In the genomic region with DNA sequence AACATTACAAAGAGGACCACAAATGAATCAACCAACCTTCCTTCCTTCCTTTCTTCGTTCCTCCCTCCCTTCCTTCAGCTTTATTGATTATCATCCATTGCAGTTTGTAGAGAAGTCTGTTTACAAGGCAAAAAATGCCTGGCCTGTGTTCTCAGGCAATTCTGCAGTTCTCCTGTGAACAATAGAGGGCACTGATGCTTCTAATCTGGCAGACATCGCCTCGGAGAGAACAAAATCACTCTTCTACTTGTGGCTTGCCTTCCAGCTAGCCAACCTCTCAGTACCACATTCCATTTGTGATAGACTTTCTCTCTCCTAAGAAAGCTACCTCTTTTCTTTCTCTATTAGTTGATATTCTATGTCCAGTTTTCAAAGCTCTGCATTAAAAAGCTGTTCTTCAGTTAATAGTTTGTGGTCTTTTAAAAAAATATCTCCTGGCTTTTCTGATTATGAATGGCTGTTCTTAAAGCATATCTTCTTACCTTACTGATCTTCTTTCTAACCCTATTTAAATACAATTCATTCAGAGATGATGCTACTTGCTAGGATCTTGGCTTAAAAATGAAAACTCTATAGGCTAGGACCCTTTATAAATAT, we compare ENCODE assay signal across 8 cellular contexts. TPM values are rescaled to one million over a fixed set of nuclear protein-coding genes. Genes with fewer than 3 reads are reported as not detected.
A peak's percentile ranks its signal among the peaks of the same experiment; 100 is the strongest.
DNase-seq lines count a peak whose midpoint lies in the region; ATAC-seq and TF ChIP-seq lines count a peak whose summit lies in the region.

No MANE protein-coding gene starts in this region.

- TF ChIP-seq CTCF in C4-2B (conservative IDR thresholded peaks at IDR 0.05) (peak; percentile 87), progenitor cell of endocrine pancreas (IDR thresholded peaks at IDR 0.05; ENCODE audit: unreplicated experiment) (peak; percentile 74)

- H3K36me3 Mint-ChIP-seq in progenitor cell of endocrine pancreas (ENCODE audit: insufficient read depth), result no peaks in the 10 kb centered on the region
- H3K36me3 Mint-ChIP-seq in activated naive CD4-positive, alpha-beta T cell treated with anti-CD3 and anti-CD28 coated beads, Interleukin-2, amount 50 U/mL, for 72 hours, result no peaks in the 10 kb centered on the region

- H3K4me1 Mint-ChIP-seq in progenitor cell of endocrine pancreas (ENCODE audit: low read depth), result peaks cover 11% of the 10 kb centered on the region

- H3K9me3 Mint-ChIP-seq in progenitor cell of endocrine pancreas (ENCODE audit: low read depth), result no peaks in the 10 kb centered on the region
- H3K9me3 Mint-ChIP-seq in activated naive CD4-positive, alpha-beta T cell treated with anti-CD3 and anti-CD28 coated beads, Interleukin-2, amount 50 U/mL, for 72 hours, result peaks cover 0 to 7% of the 10 kb centered on the region in 2 donors

- peak; percentile 79 for DNase-seq in NCI-H1436 (lab: John Stamatoyannopoulos, UW)
- peak; percentile 52 for DNase-seq in SKM-1 treated with dmso at 0.1 percent for 144 hours (lab: John Stamatoyannopoulos, UW; ENCODE audit: unreplicated experiment)
- peak; percentile 59 for DNase-seq in foreskin melanocyte
- peak; percentile 19 for DNase-seq in progenitor cell of endocrine pancreas (ENCODE audit: low spot score, unreplicated experiment)
- DNase-seq in activated naive CD4-positive, alpha-beta T cell treated with anti-CD3 and anti-CD28 coated beads, Interleukin-2, amount 50 U/mL, for 72 hours (ENCODE audit: low spot score in 2 of 2), result no peak
- no peak for DNase-seq in activated gamma-delta T cell (lab: John Stamatoyannopoulos, UW)

- no peak overlapping the region for H3K4me3 Mint-ChIP-seq in progenitor cell of endocrine pancreas (ENCODE audit: low read depth)

- ATAC-seq in GM21786 (IDR thresholded peaks at IDR 0.05; ENCODE audit: unreplicated experiment), result peak; percentile 50
- no peak for ATAC-seq in activated naive CD4-positive, alpha-beta T cell treated with anti-CD3 and anti-CD28 coated beads, Interleukin-2, amount 50 U/mL, for 72 hours

- no peak overlapping the region for H3K27ac ChIP-seq in C4-2B

- H3K27me3 Mint-ChIP-seq in progenitor cell of endocrine pancreas, result no peaks in the 10 kb centered on the region

- no peak overlapping the region for H3K27ac Mint-ChIP-seq in progenitor cell of endocrine pancreas
- H3K27ac Mint-ChIP-seq in activated naive CD4-positive, alpha-beta T cell treated with anti-CD3 and anti-CD28 coated beads, Interleukin-2, amount 50 U/mL, for 72 hours, result no peak overlapping the region

RNA-seq across cellular contexts. Expression of gene ESRRG, which starts 26.9 kb away (rescaled TPM):
- 8.3 and 9.6 TPM in 2 replicates for total RNA-seq in progenitor cell of endocrine pancreas
- total RNA-seq in activated naive CD4-positive, alpha-beta T cell treated with anti-CD3 and anti-CD28 coated beads, Interleukin-2, amount 50 U/mL, for 72 hours, result not detected

Comparison
In these comparisons a context has a peak if more than half of its experiments do, and no peak if none do; other contexts are left out.
1. DNase-seq: peak in NCI-H1436 (single experiment), SKM-1 treated with dmso at 0.1 percent for 144 hours (single experiment), foreskin melanocyte (single experiment) and progenitor cell of endocrine pancreas (single experiment); none in activated naive CD4-positive, alpha-beta T cell treated with anti-CD3 and anti-CD28 coated beads, Interleukin-2, amount 50 U/mL, for 72 hours (0 of 2) and activated gamma-delta T cell (single experiment).